In the genomic region with DNA sequence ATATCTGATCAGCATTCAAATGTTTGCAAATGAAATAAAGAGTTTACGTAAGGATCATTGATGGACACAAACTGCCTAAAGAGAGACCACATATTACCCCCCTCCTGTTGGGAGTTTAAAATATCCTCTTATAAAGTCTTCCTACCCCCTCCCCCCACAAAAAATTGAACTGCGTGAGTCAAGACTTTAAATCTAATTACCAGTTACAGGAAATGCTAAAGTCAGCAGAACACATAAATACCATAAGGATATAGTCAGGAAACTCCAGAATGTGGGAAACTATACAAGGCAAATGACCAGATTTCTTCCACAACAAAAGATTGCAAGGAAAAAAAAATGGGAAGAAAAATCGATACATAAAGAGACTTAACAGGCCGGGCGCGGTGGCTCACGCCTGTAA, we compare ENCODE assay signal across 24 cellular contexts. TPM values are rescaled to one million over a fixed set of nuclear protein-coding genes. Genes with fewer than 3 reads are reported as not detected.
DNase-seq lines count a peak whose midpoint lies in the region; ATAC-seq, FAIRE-seq and TF ChIP-seq lines count a peak whose summit lies in the region.
"Had no signal": no experiment of that assay in that cellular context is flagged by ENCODE, and none has a peak within 500 bp of the region (broad histone marks: within the 10 kb centered on the region; RNA-seq: fewer than 3 reads in every experiment).

No MANE protein-coding gene starts in this region.

- H3K27me3 ChIP-seq in IMR-90 (ENCODE audit: control insufficient read depth, insufficient read depth, low read length): no peaks in the 10 kb centered on the region
- H3K27me3 ChIP-seq: SJSA1 had no signal

- no peak overlapping the region for H3K56ac ChIP-seq in IMR-90 (ENCODE audit: extremely low read depth, insufficient read depth, low read length)

- no peak overlapping the region for H4K5ac ChIP-seq in IMR-90 (ENCODE audit: low read depth, low read length)

- H3K4me3 ChIP-seq in IMR-90 (ENCODE audit: insufficient read depth, low read depth, low read length) (no peak overlapping the region), fibroblast of mammary gland (ENCODE audit: control insufficient read depth, low read depth, low read length) (no peak overlapping the region), retinal pigment epithelial cell (ENCODE audit: low read length) (no peak overlapping the region)
- H3K4me3 ChIP-seq: HAP-1, SJSA1 had no signal

- H2BK15ac ChIP-seq in IMR-90 (ENCODE audit: low read depth, low read length): no peak overlapping the region

- H3K14ac ChIP-seq in IMR-90 (replicated peaks; ENCODE audit: low read depth, low read length): no peak overlapping the region

- intact Hi-C loops in IMR-90 (cut with micrococcal nuclease): no loop called here

- TF ChIP-seq CTCF in IMR-90 (conservative IDR thresholded peaks at IDR 0.05; ENCODE audit: low read depth, low read length): no peak
- no peak for TF ChIP-seq CTCF in fibroblast of mammary gland (conservative IDR thresholded peaks at IDR 0.05; ENCODE audit: control insufficient read depth, insufficient read depth, low read depth, low read length)
- no peak for TF ChIP-seq CTCF in retinal pigment epithelial cell (conservative IDR thresholded peaks at IDR 0.05; ENCODE audit: low read depth, low read length)

- POLR2A ChIA-PET in IMR-90 (lab: Charles Lee; ENCODE audit: unreplicated experiment): no interaction called here

- peaks cover 5% of the 10 kb centered on the region for H3K4me1 ChIP-seq in IMR-90 (ENCODE audit: control insufficient read depth, insufficient read depth, low read length)
- H3K4me1 ChIP-seq: HAP-1, SJSA1 had no signal

- peak overlapping the region; percentile 60; the same call in 1 of the 2 replicates for H2BK120ac ChIP-seq in IMR-90 (ENCODE audit: low read depth, low read length)

- no peak overlapping the region for H2AFZ ChIP-seq in IMR-90 (replicated peaks; ENCODE audit: low read length, poor library complexity)

- H2BK20ac ChIP-seq in IMR-90 (ENCODE audit: low read depth, low read length): no peak overlapping the region

- BruUV-seq in IMR-90 (replicated peaks; lab: Mats Ljungman, UMichigan): no TSS peak

- DNase-seq in AG20443 (ENCODE audit: low spot score) (peak; percentile 36), IMR-90 (peak; percentile 78), fibroblast of mammary gland (ENCODE audit: low read depth) (peak; percentile 52), retinal pigment epithelial cell (ENCODE audit: low read depth) (peak; percentile 16), H4 (ENCODE audit: low spot score) (no peak), NCI-H1436 (lab: John Stamatoyannopoulos, UW) (no peak), urothelium cell line (ENCODE audit: low spot score) (no peak)
- DNase-seq in activated CD4-positive, alpha-beta T cell treated with anti-CD3 and anti-CD28 coated beads for 48 hours: no peak
- DNase-seq: activated CD4-positive, alpha-beta T cell treated with anti-CD3 and anti-CD28 coated beads for 1 hour; activated gamma-delta T cell treated with Interleukin-2 at 50 U/mL for 16 hours; DMS 273 treated with DMSO at 0.1 percent for 48 hours; effector memory CD4-positive, alpha-beta T cell; erythroblast; kidney; NCI-H1105 treated with DMSO at 0.1 percent for 48 hours; NCI-H2029 treated with DMSO at 0.1 percent for 48 hours; NCI-H226; stimulated activated CD8-positive, alpha-beta memory T cell treated with anti-CD3 and anti-CD28 coated beads, Interleukin-4, amount 100 ng/mL, for 48 hours; trophoblast cell had no signal

- ATAC-seq in IMR-90 (ENCODE audit: low read depth): peak; percentile 66

- no peaks in the 10 kb centered on the region for H3K9me1 ChIP-seq in IMR-90 (ENCODE audit: insufficient read depth, low read length)

- 100% methylated on average over 1 of the region's 7 CpGs; no CpG with 5 or more reads in 1 of the 2 experiments for WGBS in IMR-90 (ENCODE audit: extremely low coverage in 2 of 2, insufficient read length in 1 of 2), 2 experiments

- H3K27ac ChIP-seq in IMR-90 (ENCODE audit: insufficient read depth, low read length): no peak overlapping the region
- H3K27ac ChIP-seq: SJSA1 had no signal

- H3K9me3 ChIP-seq in IMR-90 (ENCODE audit: control insufficient read depth, insufficient read depth, low read length): no peaks in the 10 kb centered on the region
- H3K9me3 ChIP-seq: HAP-1, SJSA1 had no signal

- CTCF ChIA-PET in IMR-90 (lab: Yijun Ruan, JAX): no interaction called here

- H2BK5ac ChIP-seq in IMR-90 (ENCODE audit: low read depth, low read length, poor library complexity, severe bottlenecking): peak overlapping the region; percentile 73

- no peak overlapping the region for H3K23ac ChIP-seq in IMR-90 (ENCODE audit: low read depth, low read length)

- H3K4me2 ChIP-seq in IMR-90 (ENCODE audit: low read depth, low read length): peak overlapping the region; percentile 61; the same call in 1 of the 2 replicates

- no peak for FAIRE-seq in urothelium cell line (lab: Jason Lieb, UNC)
- FAIRE-seq: colon, G401.6, GM18507, kidney had no signal

- no peak overlapping the region; a peak in 1 of 4 replicates for H4K8ac ChIP-seq in IMR-90 (ENCODE audit: low read depth in 2 of 2, low read length in 2 of 2)

- 0 out of 2 replicates have a peak overlapping the region, but pooled peaks have one; percentile 38 for H3K4ac ChIP-seq in IMR-90 (ENCODE audit: low read depth, low read length)

- no peak for TF ChIP-seq RAD21 in IMR-90 (IDR thresholded peaks at IDR 0.05; ENCODE audit: low read length)

- H3K9ac ChIP-seq in IMR-90 (ENCODE audit: low read depth, low read length): no peak overlapping the region

- H2AK5ac ChIP-seq in IMR-90 (ENCODE audit: low read depth, low read length): no peak overlapping the region

- H4K20me1 ChIP-seq in IMR-90 (ENCODE audit: insufficient read depth, low read length): no peaks in the 10 kb centered on the region

- no peak overlapping the region for H3K18ac ChIP-seq in IMR-90 (ENCODE audit: low read depth, low read length)

- H3K36me3 ChIP-seq in IMR-90 (ENCODE audit: control insufficient read depth, insufficient read depth, low read length): no peaks in the 10 kb centered on the region
- H3K36me3 ChIP-seq: HAP-1, SJSA1 had no signal

- dilution Hi-C loops in IMR-90 (cut with HindIII; ENCODE audit: low sequenced_read_pairs, unreplicated experiment): no loop called here

- TF ChIP-seq POLR2A in IMR-90 (IDR thresholded peaks at IDR 0.05; ENCODE audit: low read depth, low read length): no peak

- no peak overlapping the region for H4K91ac ChIP-seq in IMR-90 (ENCODE audit: insufficient read depth, low read depth, low read length)

- H2AK9ac ChIP-seq in IMR-90 (replicated peaks; ENCODE audit: low read depth, low read length, poor library complexity): no peak overlapping the region

- no peaks in the 10 kb centered on the region for H3K79me1 ChIP-seq in IMR-90 (ENCODE audit: low read depth in 1 of 2, low read length in 2 of 2)

- in situ Hi-C loops in IMR-90 (cut with MboI; ENCODE audit: low sequenced_read_pairs): no loop called here

TF ChIP-seq in IMR-90, 13 proteins besides CTCF, POLR2A, EP300 and RAD21:
- TF ChIP-seq MAZ (IDR thresholded peaks at IDR 0.05; ENCODE audit: borderline replicate concordance, low read depth, low read length) (no peak), MAFK (IDR thresholded peaks at IDR 0.05; ENCODE audit: low read depth, low read length) (peak; percentile 91)

RNA-seq across cellular contexts. Expression of a gene that starts 44.4 kb away (rescaled TPM):
- 48.3 and 57.0 TPM in 2 replicates for total RNA-seq in IMR-90 (2012; rRNA removed)
- 32.6 and 39.6 TPM in 2 replicates for polyA plus RNA-seq in IMR-90 (2012; rRNA removed)
- polyA plus RNA-seq in IMR-90 (2012; cell fraction: cytosol; rRNA removed): 25.4 and 27.9 TPM in 2 replicates
- 49.5 and 91.9 TPM in 2 replicates for polyA plus RNA-seq in IMR-90 (2012; cell fraction: nucleus; rRNA removed; ENCODE audit: low replicate concordance)
- 6.3 and 12.8 TPM in 2 replicates for total RNA-seq in H4 (2014; rRNA removed; shearing (Covaris generic))

Comparison
In these comparisons a context has a peak if more than half of its experiments do, and no peak if none do; other contexts are left out.
1. DNase-seq: peak in AG20443 (single experiment), IMR-90 (single experiment), fibroblast of mammary gland (single experiment) and retinal pigment epithelial cell (single experiment); none in H4 (single experiment), activated CD4-positive, alpha-beta T cell treated with anti-CD3 and anti-CD28 coated beads for 48 hours (single experiment), NCI-H1436 (single experiment) and urothelium cell line (single experiment).